Comparison of ENCODE assay signal across 8 cellular contexts in genomic region chr4:56049428-56050212, GRCh38.
DNase-seq lines count a peak whose midpoint lies in the region; ATAC-seq, FAIRE-seq and TF ChIP-seq lines count a peak whose summit lies in the region.

No MANE protein-coding gene starts in this region.

- peak overlapping the region; percentile 24 for H3K9ac ChIP-seq in fibroblast of lung (ENCODE audit: insufficient read depth, low read length)

- CTCF ChIA-PET in AG04449 (lab: Yijun Ruan, JAX) = interaction anchor here (1.5 kb wide), 1 partner anchor 101 kb away, joined by 4 read pairs; the partner anchor contains the start of gene CEP135
- CTCF ChIA-PET in activated CD4-positive, alpha-beta T cell treated with anti-CD3 and anti-CD28 coated beads, Interleukin-2, amount 10 ng/mL, durations not matched to agents 7 days and 5 days (lab: Charles Lee) = interaction anchor here (0.7 to 1.0 kb wide), 2 partner anchors 62 to 101 kb away, joined by 3 read pairs; partner anchors contain the start of gene CEP135
- CTCF ChIA-PET in naive thymus-derived CD4-positive, alpha-beta T cell (lab: Charles Lee) = no interaction called here

- H3K9me3 ChIP-seq in fibroblast of lung (ENCODE audit: control insufficient read depth, insufficient read depth, low read depth, low read length) (no peaks in the 10 kb centered on the region), vagina (no peaks in the 10 kb centered on the region)
- no peaks in the 10 kb centered on the region for H3K9me3 ChIP-seq in naive thymus-derived CD4-positive, alpha-beta T cell (ENCODE audit: control insufficient read depth in 2 of 3, low read length in 3 of 3)

- peaks cover 8% of the 10 kb centered on the region for H3K4me1 Mint-ChIP-seq in activated CD4-positive, alpha-beta T cell treated with anti-CD3 and anti-CD28 coated beads, Interleukin-2, amount 10 ng/mL, durations not matched to agents 7 days and 5 days
- peaks cover 8 to 18% (median 12%) of the 10 kb centered on the region in 7 donors for H3K4me1 Mint-ChIP-seq in naive thymus-derived CD4-positive, alpha-beta T cell

- intact Hi-C loops in naive thymus-derived CD4-positive, alpha-beta T cell (cut with micrococcal nuclease) = loop anchor here (1.0 to 10.0 kb wide), 6 partner anchors 57 to 652 kb away; partner anchors contain the start of genes CEP135 (in 1 of the 2), EXOC1 (in 1 of the 2) and TMEM165 (in 1 of the 2)
- intact Hi-C loops in vagina (cut with DNase I) = no loop called here

- no peaks in the 10 kb centered on the region for H3K79me2 ChIP-seq in fibroblast of lung (ENCODE audit: control insufficient read depth, insufficient read depth, low read length)

- FAIRE-seq in GM12891 (lab: Jason Lieb, UNC) = peak; percentile 51

- POLR2A ChIA-PET in AG04449 (lab: Yijun Ruan, JAX) = no interaction called here
- POLR2A ChIA-PET in activated CD4-positive, alpha-beta T cell treated with anti-CD3 and anti-CD28 coated beads, Interleukin-2, amount 10 ng/mL, durations not matched to agents 7 days and 5 days (lab: Charles Lee) = interaction anchor here (0.6 kb wide), 1 partner anchor 64 kb away, joined by 3 read pairs; no protein-coding TSS in a partner anchor
- POLR2A ChIA-PET in naive thymus-derived CD4-positive, alpha-beta T cell (lab: Charles Lee) = interaction anchor here (0.5 kb wide), 1 partner anchor 338 kb away, joined by 3 read pairs; the partner anchor contains the start of gene AASDH

- peak overlapping the region; percentile 90 for H3K4me2 ChIP-seq in fibroblast of lung (ENCODE audit: extremely low read depth, insufficient read depth, low read length)

- TF ChIP-seq POLR2A in GM12891 (IDR thresholded peaks at IDR 0.05; ENCODE audit: low read depth, low read length) = no peak
- TF ChIP-seq POLR2A in vagina (IDR thresholded peaks at IDR 0.05) = no peak

- TF ChIP-seq CTCF in AG04449 (IDR thresholded peaks at IDR 0.05; ENCODE audit: insufficient read depth, low read length, missing control alignments) (no peak), fibroblast of lung (conservative IDR thresholded peaks at IDR 0.05 in 1 of 2, IDR thresholded peaks at IDR 0.05 in 1 of 2; ENCODE audit: low read depth in 1 of 2, low read length in 2 of 2) (no peak), vagina (IDR thresholded peaks at IDR 0.05) (no peak)

- peak; percentile 43 for ATAC-seq in HG02759 (IDR thresholded peaks at IDR 0.05; ENCODE audit: unreplicated experiment)
- ATAC-seq in naive thymus-derived CD4-positive, alpha-beta T cell = peak; percentile 40

- no peaks in the 10 kb centered on the region for H3K36me3 ChIP-seq in fibroblast of lung (ENCODE audit: control insufficient read depth, insufficient read depth, low read length)
- no peaks in the 10 kb centered on the region for H3K36me3 ChIP-seq in naive thymus-derived CD4-positive, alpha-beta T cell (ENCODE audit: control insufficient read depth in 2 of 3, insufficient read depth in 3 of 3, low read length in 3 of 3)
- no peaks in the 10 kb centered on the region for H3K36me3 ChIP-seq in vagina

- H3K9me3 Mint-ChIP-seq in activated CD4-positive, alpha-beta T cell treated with anti-CD3 and anti-CD28 coated beads, Interleukin-2, amount 10 ng/mL, durations not matched to agents 7 days and 5 days = no peaks in the 10 kb centered on the region
- no peaks in the 10 kb centered on the region for H3K9me3 Mint-ChIP-seq in naive thymus-derived CD4-positive, alpha-beta T cell

- H3K4me1 ChIP-seq in fibroblast of lung (ENCODE audit: control insufficient read depth, extremely low read depth, insufficient read depth, low read length) (peaks cover 2% of the 10 kb centered on the region), vagina (peaks cover 16% of the 10 kb centered on the region)
- peaks cover 3 to 6% of the 10 kb centered on the region in 2 donors for H3K4me1 ChIP-seq in naive thymus-derived CD4-positive, alpha-beta T cell (ENCODE audit: control insufficient read depth in 2 of 2, insufficient read depth in 2 of 2, low read length in 2 of 2)

- H3K36me3 Mint-ChIP-seq in activated CD4-positive, alpha-beta T cell treated with anti-CD3 and anti-CD28 coated beads, Interleukin-2, amount 10 ng/mL, durations not matched to agents 7 days and 5 days (ENCODE audit: low read depth) = no peaks in the 10 kb centered on the region
- H3K36me3 Mint-ChIP-seq in naive thymus-derived CD4-positive, alpha-beta T cell = no peaks in the 10 kb centered on the region

- H3K4me3 Mint-ChIP-seq in activated CD4-positive, alpha-beta T cell treated with anti-CD3 and anti-CD28 coated beads, Interleukin-2, amount 10 ng/mL, durations not matched to agents 7 days and 5 days = peak overlapping the region; percentile 76
- peak overlapping the region; percentile 77 to 89 (median 83) for H3K4me3 Mint-ChIP-seq in naive thymus-derived CD4-positive, alpha-beta T cell

- no peak overlapping the region for H3K27ac Mint-ChIP-seq in activated CD4-positive, alpha-beta T cell treated with anti-CD3 and anti-CD28 coated beads, Interleukin-2, amount 10 ng/mL, durations not matched to agents 7 days and 5 days
- H3K27ac Mint-ChIP-seq in naive thymus-derived CD4-positive, alpha-beta T cell = no peak overlapping the region

- DNase-seq in AG04449 (ENCODE audit: low read depth, low spot score) (no peak), GM12891 (ENCODE audit: insufficient read length, low spot score) (peak; percentile 11), NCI-H146 (lab: John Stamatoyannopoulos, UW) (peak; percentile 83), fibroblast of lung (ENCODE audit: low read depth in 2 of 2) (peak; percentile 27 to 46), vagina (ENCODE audit: extremely low spot score in 2 of 2) (no peak)
- DNase-seq in activated CD4-positive, alpha-beta T cell treated with anti-CD3 and anti-CD28 coated beads, Interleukin-2, amount 10 ng/mL, durations not matched to agents 7 days and 5 days = peak; percentile 14
- peak in 4 of 9 donors; percentile 1 to 38 (median 3) for DNase-seq in naive thymus-derived CD4-positive, alpha-beta T cell

- H4K20me1 ChIP-seq in fibroblast of lung (ENCODE audit: control insufficient read depth, extremely low read depth, insufficient read depth, low read length) = no peaks in the 10 kb centered on the region

- peak overlapping the region; percentile 54 for H3K4me3 ChIP-seq in AG04449 (ENCODE audit: low read depth, low read length)
- H3K4me3 ChIP-seq in fibroblast of lung (replicated peaks in 1 of 4; ENCODE audit: control extremely low read depth in 1 of 4, insufficient read depth in 1 of 4, low read depth in 3 of 4, low read length in 4 of 4) = peak overlapping the region; percentile 66 to 75 (median 69)
- H3K4me3 ChIP-seq in naive thymus-derived CD4-positive, alpha-beta T cell (ENCODE audit: low read length) = no peak overlapping the region
- peak overlapping the region; percentile 44 to 60 for H3K4me3 ChIP-seq in vagina

- H3K27me3 Mint-ChIP-seq in activated CD4-positive, alpha-beta T cell treated with anti-CD3 and anti-CD28 coated beads, Interleukin-2, amount 10 ng/mL, durations not matched to agents 7 days and 5 days = peaks cover 54% of the 10 kb centered on the region
- peaks cover 40 to 65% (median 55%) of the 10 kb centered on the region in 5 donors for H3K27me3 Mint-ChIP-seq in naive thymus-derived CD4-positive, alpha-beta T cell

- no peaks in the 10 kb centered on the region for H3K27me3 ChIP-seq in fibroblast of lung (ENCODE audit: control insufficient read depth, insufficient read depth, low read length)
- H3K27me3 ChIP-seq in naive thymus-derived CD4-positive, alpha-beta T cell (ENCODE audit: control insufficient read depth in 2 of 2, insufficient read depth in 2 of 2, low read length in 2 of 2) = peaks cover 6 to 10% of the 10 kb centered on the region in 2 donors
- no peaks in the 10 kb centered on the region for H3K27me3 ChIP-seq in vagina

- H3K27ac ChIP-seq in fibroblast of lung (ENCODE audit: insufficient read depth, low read length) = no peak overlapping the region
- H3K27ac ChIP-seq in naive thymus-derived CD4-positive, alpha-beta T cell (ENCODE audit: low read depth, low read length) = no peak overlapping the region
- peak overlapping the region; percentile 37 for H3K27ac ChIP-seq in vagina

- H2AFZ ChIP-seq in fibroblast of lung (ENCODE audit: low read length) = peak overlapping the region; percentile 79

TF ChIP-seq in GM12891, 5 proteins besides CTCF, POLR2A, EP300 and RAD21:
- TF ChIP-seq POLR2AphosphoS5 (IDR thresholded peaks at IDR 0.05; ENCODE audit: low read depth, low read length) (no peak), TAF1 (IDR thresholded peaks at IDR 0.05; ENCODE audit: low read depth, low read length) (no peak), PAX5 (IDR thresholded peaks at IDR 0.05; ENCODE audit: insufficient read depth, low read length, severe bottlenecking) (no peak), POU2F2 (IDR thresholded peaks at IDR 0.05; ENCODE audit: low read depth, low read length) (no peak), SPI1 (IDR thresholded peaks at IDR 0.05; ENCODE audit: low read depth, low read length) (no peak)

Comparison
In these comparisons a context has a peak if more than half of its experiments do, and no peak if none do; other contexts are left out.
1. DNase-seq: peak in GM12891 (single experiment), NCI-H146 (single experiment), activated CD4-positive, alpha-beta T cell treated with anti-CD3 and anti-CD28 coated beads, Interleukin-2, amount 10 ng/mL, durations not matched to agents 7 days and 5 days (single experiment) and fibroblast of lung (2 of 2); none in AG04449 (single experiment) and vagina (0 of 2).